In the genomic region with DNA sequence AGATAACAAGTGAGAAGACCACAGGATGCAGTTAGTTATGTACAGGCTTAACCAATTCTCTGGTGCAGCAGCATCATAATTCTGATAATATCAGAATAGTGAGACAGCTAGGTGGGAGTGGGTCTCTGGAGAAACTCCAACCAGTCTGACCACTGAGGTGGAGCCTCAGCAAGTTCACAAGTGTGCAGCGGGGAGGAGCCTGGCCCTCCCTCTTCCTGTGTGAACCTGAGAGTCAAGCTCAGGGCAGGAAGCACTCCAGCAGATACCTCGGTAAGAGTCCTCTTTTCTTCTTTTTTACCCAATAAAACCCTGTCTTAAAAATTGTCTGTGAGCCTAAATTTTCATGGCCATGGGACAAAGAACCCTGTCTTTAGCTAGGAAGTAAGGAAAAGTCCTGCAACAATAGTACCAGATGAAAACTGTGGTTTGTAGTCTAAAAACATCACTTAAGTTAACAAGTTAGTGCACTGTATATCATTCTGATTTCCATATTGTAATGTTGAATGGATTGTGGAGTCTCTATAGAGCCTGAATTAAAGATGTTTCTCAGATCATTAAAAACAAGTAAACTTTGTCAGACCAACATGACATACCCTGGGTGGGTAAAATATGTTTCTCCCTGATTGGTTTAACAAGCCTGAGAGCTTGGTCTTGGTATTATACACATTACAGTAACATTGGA, we compare ENCODE assay signal across 13 cellular contexts.
A peak's percentile ranks its signal among the peaks of the same experiment; 100 is the strongest.
DNase-seq lines count a peak whose midpoint lies in the region; ATAC-seq lines count a peak whose summit lies in the region.
"Had no signal": no experiment of that assay in that cellular context is flagged by ENCODE, and none has a peak within 500 bp of the region (broad histone marks: within the 10 kb centered on the region; RNA-seq: fewer than 3 reads in every experiment).

No MANE protein-coding gene starts in this region.

- H3K9me3 Mint-ChIP-seq in activated CD4-positive, alpha-beta T cell treated with anti-CD3 and anti-CD28 coated beads, Interleukin-2, amount 10 ng/mL, durations not matched to agents 7 days and 5 days, result peaks cover 18% of the 10 kb centered on the region
- peaks cover 18% of the 10 kb centered on the region for H3K9me3 Mint-ChIP-seq in stimulated activated memory B cell treated with anti-CD40 and anti-IgM and Interleukin-4, amounts not matched to agents 10 μg/mL and 1 μg/mL and 100 μg/mL, for 72 hours

- peaks cover 19% of the 10 kb centered on the region for H3K36me3 Mint-ChIP-seq in activated CD4-positive, alpha-beta T cell treated with anti-CD3 and anti-CD28 coated beads, Interleukin-2, amount 10 ng/mL, durations not matched to agents 7 days and 5 days (ENCODE audit: low read depth)
- H3K36me3 Mint-ChIP-seq in stimulated activated memory B cell treated with anti-CD40 and anti-IgM and Interleukin-4, amounts not matched to agents 10 μg/mL and 1 μg/mL and 100 μg/mL, for 72 hours, result no peaks in the 10 kb centered on the region

- ATAC-seq in HG02763 (IDR thresholded peaks at IDR 0.05; ENCODE audit: unreplicated experiment) (peak; percentile 99), HG03558 (IDR thresholded peaks at IDR 0.05; ENCODE audit: extremely low read depth, unreplicated experiment) (peak; percentile 92)
- peak; percentile 20 for ATAC-seq in stimulated activated memory B cell treated with anti-CD40 and anti-IgM and Interleukin-4, amounts not matched to agents 10 μg/mL and 1 μg/mL and 100 μg/mL, for 72 hours

- H3K4me3 Mint-ChIP-seq in activated CD4-positive, alpha-beta T cell treated with anti-CD3 and anti-CD28 coated beads, Interleukin-2, amount 10 ng/mL, durations not matched to agents 7 days and 5 days, result peak overlapping the region; percentile 54
- H3K4me3 Mint-ChIP-seq in stimulated activated memory B cell treated with anti-CD40 and anti-IgM and Interleukin-4, amounts not matched to agents 10 μg/mL and 1 μg/mL and 100 μg/mL, for 72 hours, result no peak overlapping the region
- H3K4me3 Mint-ChIP-seq: activated B cell treated with CpG ODN at 0.5 μM for 24 hours had no signal

- peaks cover 4% of the 10 kb centered on the region for H3K27me3 Mint-ChIP-seq in activated CD4-positive, alpha-beta T cell treated with anti-CD3 and anti-CD28 coated beads, Interleukin-2, amount 10 ng/mL, durations not matched to agents 7 days and 5 days
- H3K27me3 Mint-ChIP-seq in stimulated activated memory B cell treated with anti-CD40 and anti-IgM and Interleukin-4, amounts not matched to agents 10 μg/mL and 1 μg/mL and 100 μg/mL, for 72 hours, result no peaks in the 10 kb centered on the region
- H3K27me3 Mint-ChIP-seq: activated B cell treated with CpG ODN at 0.5 μM for 24 hours had no signal

- peaks cover 19% of the 10 kb centered on the region for H3K4me1 Mint-ChIP-seq in activated CD4-positive, alpha-beta T cell treated with anti-CD3 and anti-CD28 coated beads, Interleukin-2, amount 10 ng/mL, durations not matched to agents 7 days and 5 days
- H3K4me1 Mint-ChIP-seq in stimulated activated memory B cell treated with anti-CD40 and anti-IgM and Interleukin-4, amounts not matched to agents 10 μg/mL and 1 μg/mL and 100 μg/mL, for 72 hours, result no peaks in the 10 kb centered on the region
- H3K4me1 Mint-ChIP-seq: activated B cell treated with CpG ODN at 0.5 μM for 24 hours had no signal

- peak; percentile 37 for DNase-seq in activated CD4-positive, alpha-beta T cell treated with anti-CD3 and anti-CD28 coated beads, Interleukin-2, amount 10 ng/mL, durations not matched to agents 7 days and 5 days
- no peak for DNase-seq in activated CD4-positive, alpha-beta T cell treated with anti-CD3 and anti-CD28 coated beads for 4 hours
- DNase-seq in stimulated activated naive CD4-positive, alpha-beta T cell treated with Interleukin-2 at 50 U/mL for 16 hours (lab: John Stamatoyannopoulos, UW), result no peak
- DNase-seq in NOMO-1 (lab: John Stamatoyannopoulos, UW; ENCODE audit: unreplicated experiment in 2 of 2) (no peak), midbrain (lab: John Stamatoyannopoulos, UW) (no peak)
- DNase-seq: activated B cell treated with CpG ODN at 0.5 μM for 24 hours, DND-41, mesenchymal stem cell, NCI-H2029 treated with DMSO at 0.1 percent for 48 hours, RPMI8226 had no signal

- H3K27ac Mint-ChIP-seq in activated CD4-positive, alpha-beta T cell treated with anti-CD3 and anti-CD28 coated beads, Interleukin-2, amount 10 ng/mL, durations not matched to agents 7 days and 5 days, result peak overlapping the region; percentile 47
- no peak overlapping the region for H3K27ac Mint-ChIP-seq in stimulated activated memory B cell treated with anti-CD40 and anti-IgM and Interleukin-4, amounts not matched to agents 10 μg/mL and 1 μg/mL and 100 μg/mL, for 72 hours
- H3K27ac Mint-ChIP-seq: activated B cell treated with CpG ODN at 0.5 μM for 24 hours had no signal

- CTCF ChIA-PET in activated CD4-positive, alpha-beta T cell treated with anti-CD3 and anti-CD28 coated beads, Interleukin-2, amount 10 ng/mL, durations not matched to agents 7 days and 5 days (lab: Charles Lee), result no interaction called here

- POLR2A ChIA-PET in activated CD4-positive, alpha-beta T cell treated with anti-CD3 and anti-CD28 coated beads, Interleukin-2, amount 10 ng/mL, durations not matched to agents 7 days and 5 days (lab: Charles Lee), result no interaction called here

Comparison
In these comparisons a context has a peak if more than half of its experiments do, and no peak if none do; other contexts are left out.
1. ATAC-seq: peak in every context shown above with its lines; median percentile 99 in HG02763; 92 in HG03558; 20 in stimulated activated memory B cell treated with anti-CD40 and anti-IgM and Interleukin-4, amounts not matched to agents 10 μg/mL and 1 μg/mL and 100 μg/mL, for 72 hours.